In the genomic region with DNA sequence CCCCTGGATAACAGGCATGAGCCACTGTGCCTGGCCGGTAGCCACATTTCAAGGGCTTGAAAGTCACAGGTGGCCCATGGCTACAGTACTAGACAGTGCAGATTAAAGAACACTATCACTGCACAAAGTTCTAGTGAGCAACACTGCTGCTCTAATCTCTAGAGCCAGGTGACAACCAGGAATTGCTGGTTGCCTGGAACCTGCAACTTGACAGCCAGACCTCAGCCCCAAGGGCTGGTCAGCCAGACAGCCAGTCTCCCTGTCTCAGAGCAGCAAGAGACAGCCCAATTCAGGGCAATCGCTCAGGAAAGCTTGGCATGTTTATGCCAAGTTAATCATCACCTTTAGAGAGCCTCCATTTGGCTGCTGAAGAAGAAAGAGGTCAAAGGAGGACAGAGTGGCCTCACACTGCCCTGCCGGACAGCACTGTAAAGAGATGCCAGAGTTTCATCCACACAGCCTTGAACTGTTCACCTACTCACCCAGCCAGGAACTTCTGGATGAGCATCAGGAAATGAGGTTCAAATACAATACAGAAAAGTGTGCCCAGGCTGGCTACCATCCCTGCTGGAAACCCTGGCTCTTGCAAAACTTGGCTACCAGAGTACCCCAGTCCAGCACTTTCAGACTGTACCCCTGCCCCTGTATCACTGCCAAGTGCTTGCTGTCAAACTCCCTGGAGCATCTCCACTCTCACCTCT, we compare ENCODE assay signal across 8 cellular contexts. TPM values are rescaled to one million over a fixed set of nuclear protein-coding genes. Genes with fewer than 3 reads are reported as not detected.
A peak's percentile ranks its signal among the peaks of the same experiment; 100 is the strongest.
DNase-seq lines count a peak whose midpoint lies in the region; ATAC-seq and TF ChIP-seq lines count a peak whose summit lies in the region.

No MANE protein-coding gene starts in this region.

- intact Hi-C loops in upper lobe of right lung (cut with DNase I), result no loop called here

- H3K9me3 ChIP-seq in duodenal mucosa (ENCODE audit: control insufficient read depth in 1 of 2, low read length in 2 of 2) (no peaks in the 10 kb centered on the region), upper lobe of right lung (no peaks in the 10 kb centered on the region)

- H3K27ac Mint-ChIP-seq in activated naive CD4-positive, alpha-beta T cell treated with anti-CD3 and anti-CD28 coated beads, Interleukin-2, amount 50 U/mL, for 24 hours, result no peak overlapping the region

- ATAC-seq in upper lobe of right lung (peak; percentile 80), HG02798 (IDR thresholded peaks at IDR 0.05; ENCODE audit: poor library complexity, unreplicated experiment) (no peak)

- H3K27ac ChIP-seq in duodenal mucosa (ENCODE audit: low read depth, low read length), result peak overlapping the region; percentile 30
- peak overlapping the region; percentile 30 for H3K27ac ChIP-seq in upper lobe of right lung
- H3K27ac ChIP-seq in coronary artery, result peak overlapping the region in 1 of 2 donors; percentile 16

- TF ChIP-seq CTCF in upper lobe of right lung (IDR thresholded peaks at IDR 0.05), result no peak
- TF ChIP-seq CTCF in coronary artery (IDR thresholded peaks at IDR 0.05), result no peak

- H3K27me3 ChIP-seq in duodenal mucosa (ENCODE audit: control insufficient read depth in 1 of 2, insufficient read depth in 2 of 2, low read length in 2 of 2) (no peaks in the 10 kb centered on the region), upper lobe of right lung (no peaks in the 10 kb centered on the region)

- no peaks in the 10 kb centered on the region for H3K9me3 Mint-ChIP-seq in activated naive CD4-positive, alpha-beta T cell treated with anti-CD3 and anti-CD28 coated beads, Interleukin-2, amount 50 U/mL, for 24 hours

- H3K36me3 Mint-ChIP-seq in activated naive CD4-positive, alpha-beta T cell treated with anti-CD3 and anti-CD28 coated beads, Interleukin-2, amount 50 U/mL, for 24 hours, result peaks cover 11% of the 10 kb centered on the region

- DNase-seq in activated naive CD4-positive, alpha-beta T cell (lab: John Stamatoyannopoulos, UW), result no peak
- DNase-seq in medulla oblongata (ENCODE audit: extremely low spot score), result peak; percentile 57
- peak; percentile 74 for DNase-seq in upper lobe of right lung
- no peak for DNase-seq in H4 (ENCODE audit: low spot score)
- no peak for DNase-seq in coronary artery (ENCODE audit: low spot score)

- H3K36me3 ChIP-seq in duodenal mucosa (ENCODE audit: control insufficient read depth in 1 of 2, insufficient read depth in 2 of 2, low read length in 2 of 2) (peaks cover 0 to 10% of the 10 kb centered on the region in 2 donors), upper lobe of right lung (no peaks in the 10 kb centered on the region)

- peak overlapping the region; percentile 0 to 19 for H3K4me3 ChIP-seq in duodenal mucosa (ENCODE audit: low read depth in 1 of 2, low read length in 2 of 2)
- no peak overlapping the region for H3K4me3 ChIP-seq in upper lobe of right lung
- no peak overlapping the region for H3K4me3 ChIP-seq in coronary artery

- peaks cover 90% of the 10 kb centered on the region for H3K4me1 Mint-ChIP-seq in activated naive CD4-positive, alpha-beta T cell treated with anti-CD3 and anti-CD28 coated beads, Interleukin-2, amount 50 U/mL, for 24 hours

- peaks cover 72 to 76% of the 10 kb centered on the region in 2 donors for H3K4me1 ChIP-seq in duodenal mucosa (ENCODE audit: control insufficient read depth in 1 of 2, insufficient read depth in 2 of 2, low read length in 2 of 2)
- H3K4me1 ChIP-seq in upper lobe of right lung, result peaks cover 77% of the 10 kb centered on the region

- H3K4me3 Mint-ChIP-seq in activated naive CD4-positive, alpha-beta T cell treated with anti-CD3 and anti-CD28 coated beads, Interleukin-2, amount 50 U/mL, for 24 hours, result peak overlapping the region; percentile 26

- H3K9ac ChIP-seq in duodenal mucosa (ENCODE audit: low read depth in 1 of 2, low read length in 2 of 2), result no peak overlapping the region

- no peaks in the 10 kb centered on the region for H3K27me3 Mint-ChIP-seq in activated naive CD4-positive, alpha-beta T cell treated with anti-CD3 and anti-CD28 coated beads, Interleukin-2, amount 50 U/mL, for 24 hours

RNA-seq across cellular contexts. Expression of a gene that starts 6.0 kb away (rescaled TPM):
- total RNA-seq in upper lobe of right lung, result 42.1 TPM
- total RNA-seq in H4 (2014; rRNA removed; shearing (Covaris generic)), result 15.1 and 16.0 TPM in 2 replicates

RNA-seq across cellular contexts. Expression of a gene that starts 8.9 kb away (rescaled TPM):
- 116 TPM for total RNA-seq in upper lobe of right lung
- 3.3 and 4.0 TPM in 2 replicates for total RNA-seq in H4 (2014; rRNA removed; shearing (Covaris generic))

Comparison
In these comparisons a context has a peak if more than half of its experiments do, and no peak if none do; other contexts are left out.
1. DNase-seq: peak in medulla oblongata (single experiment) and upper lobe of right lung (single experiment); none in activated naive CD4-positive, alpha-beta T cell (0 of 4), H4 (single experiment) and coronary artery (single experiment).
2. H3K4me3 ChIP-seq: peak in duodenal mucosa (2 of 2); none in upper lobe of right lung (single experiment) and coronary artery (single experiment).
3. RNA of a gene that starts 8.9 kb away (total RNA-seq): 116 TPM in upper lobe of right lung (single experiment); 3.3 to 4.0 TPM in H4; every median in the first group is over 10 times any median in the second.